18 cellular contexts compared by ENCODE assay signal in genomic region chr20:8190043-8190880, GRCh38.
"Had no signal": no experiment of that assay in that cellular context is flagged by ENCODE, and none has a peak within 500 bp of the region (broad histone marks: within the 10 kb centered on the region; RNA-seq: fewer than 3 reads in every experiment).

No MANE protein-coding gene starts in this region.

- H3K4me1 Mint-ChIP-seq: stimulated activated naive CD8-positive, alpha-beta T cell treated with anti-CD3 and anti-CD28 coated beads, Interleukin-15, amount 100 ng/mL, for 72 hours had no signal

- H3K36me3 ChIP-seq: ascending aorta, gastrocnemius medialis had no signal

- H3K27me3 ChIP-seq: ascending aorta, gastrocnemius medialis, heart right ventricle, testis had no signal

- H3K4me3 ChIP-seq: ascending aorta, gastrocnemius medialis, heart right ventricle, left ventricle myocardium inferior, testis had no signal

- H3K27me3 Mint-ChIP-seq: dendritic cell treated with granulocyte-macrophage colony-stimulating factor and Interleukin-4, amounts not matched to agents 40 ng/mL and 50 ng/mL, for 4 days; effector memory CD8-positive, alpha-beta T cell had no signal

- DNase-seq: activated CD4-positive, alpha-beta T cell treated with anti-CD3 and anti-CD28 coated beads, Interleukin-2, amount 50 U/mL, for 4 hours; activated CD4-positive, CD25-positive, alpha-beta regulatory T cell treated with anti-CD3 and anti-CD28 coated beads, Interleukin-2, amount 50 U/mL, for 72 hours; activated naive CD4-positive, alpha-beta T cell treated with anti-CD3 and anti-CD28 coated beads for 36 hours; effector memory CD8-positive, alpha-beta T cell; erythroblast; gastrocnemius medialis; heart right ventricle; left ventricle myocardium inferior; mesendoderm; natural killer cell; right cardiac atrium; stimulated activated naive CD8-positive, alpha-beta T cell treated with anti-CD3 and anti-CD28 coated beads, Interleukin-15, amount 100 ng/mL, for 72 hours; T-helper 1 cell; T1000; testis had no signal

- H3K27ac ChIP-seq: ascending aorta, gastrocnemius medialis, heart right ventricle, left ventricle myocardium inferior, testis had no signal

- H3K4me3 Mint-ChIP-seq: activated naive CD4-positive, alpha-beta T cell treated with anti-CD3 and anti-CD28 coated beads for 36 hours; dendritic cell treated with granulocyte-macrophage colony-stimulating factor and Interleukin-4, amounts not matched to agents 40 ng/mL and 50 ng/mL, for 4 days; effector memory CD8-positive, alpha-beta T cell; natural killer cell; stimulated activated naive CD8-positive, alpha-beta T cell treated with anti-CD3 and anti-CD28 coated beads, Interleukin-15, amount 100 ng/mL, for 72 hours had no signal

- H3K9me3 ChIP-seq: ascending aorta, gastrocnemius medialis, testis had no signal

- H3K4me1 ChIP-seq: ascending aorta, testis had no signal

- H3K27ac Mint-ChIP-seq: activated naive CD4-positive, alpha-beta T cell treated with anti-CD3 and anti-CD28 coated beads for 36 hours; activated T-helper 2 cell treated with anti-CD3 and anti-CD28 coated beads, Interferon-gamma antibody, Interleukin-2, Interleukin-4, amounts not matched to agents 10 μg/mL and 5 μg/mL and 100 μg/mL, durations not matched to agents 14 hours and 24 hours and 36 hours; dendritic cell treated with granulocyte-macrophage colony-stimulating factor and Interleukin-4, amounts not matched to agents 40 ng/mL and 50 ng/mL, for 4 days; effector memory CD8-positive, alpha-beta T cell; natural killer cell; stimulated activated naive CD8-positive, alpha-beta T cell treated with anti-CD3 and anti-CD28 coated beads, Interleukin-15, amount 100 ng/mL, for 72 hours had no signal
